1 cellular context compared by ENCODE assay signal in genomic region chrX:54776987-54777672, GRCh38.
TF ChIP-seq lines count a peak whose summit lies in the region.

No MANE protein-coding gene starts in this region.

TF ChIP-seq in WTC11, 78 proteins besides CTCF, POLR2A, EP300 and RAD21 (continued from another document):
- TF ChIP-seq ZNF232 (CRISPR knock-in tag; IDR thresholded peaks at IDR 0.05) (no peak), ZNF219 (CRISPR knock-in tag; IDR thresholded peaks at IDR 0.05; ENCODE audit: borderline replicate concordance) (no peak), ZMAT4 (CRISPR knock-in tag; IDR thresholded peaks at IDR 0.05) (no peak), SMAD4 (CRISPR knock-in tag; IDR thresholded peaks at IDR 0.05) (no peak), MAX (CRISPR knock-in tag; IDR thresholded peaks at IDR 0.05) (no peak), ZNF425 (CRISPR knock-in tag; conservative IDR thresholded peaks at IDR 0.05) (no peak), ZBTB43 (CRISPR knock-in tag; IDR thresholded peaks at IDR 0.05) (no peak), PREB (CRISPR knock-in tag; IDR thresholded peaks at IDR 0.05; ENCODE audit: borderline replicate concordance) (no peak), FOXP4 (CRISPR knock-in tag; IDR thresholded peaks at IDR 0.05) (no peak), ZNF317 (CRISPR knock-in tag; IDR thresholded peaks at IDR 0.05; ENCODE audit: borderline replicate concordance, low read depth) (no peak), SOX15 (CRISPR knock-in tag; IDR thresholded peaks at IDR 0.05) (no peak), ARID4B (CRISPR knock-in tag; IDR thresholded peaks at IDR 0.05; ENCODE audit: borderline replicate concordance) (no peak)
TF ChIP-seq in WTC11: peak in this region for 0.
